ENCODE assay signal across 11 cellular contexts in the genomic region with DNA sequence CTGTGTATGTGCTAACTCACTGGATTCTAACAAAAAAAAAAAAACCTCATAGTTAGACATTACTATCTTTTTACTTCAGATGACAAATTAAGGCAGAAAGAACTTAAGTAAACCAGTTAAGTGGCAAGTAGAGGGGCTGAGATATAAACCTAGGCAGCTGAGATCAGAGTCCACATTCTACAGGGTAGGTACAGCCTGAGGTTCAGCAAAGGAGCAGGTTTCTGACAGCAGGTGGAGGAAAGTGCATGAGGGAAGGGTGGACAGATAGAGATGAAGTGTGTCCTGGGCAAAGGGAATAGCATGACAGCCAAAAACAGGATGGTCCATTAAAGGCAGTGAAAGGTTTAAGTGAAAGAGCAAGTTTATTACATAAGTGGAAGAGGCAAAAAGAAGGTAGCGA.
DNase-seq lines count a peak whose midpoint lies in the region; ATAC-seq and TF ChIP-seq lines count a peak whose summit lies in the region.
"Had no signal": no experiment of that assay in that cellular context is flagged by ENCODE, and none has a peak within 500 bp of the region (broad histone marks: within the 10 kb centered on the region; RNA-seq: fewer than 3 reads in every experiment).

No MANE protein-coding gene starts in this region.

- H3K27ac Mint-ChIP-seq in stimulated activated naive CD8-positive, alpha-beta T cell treated with anti-CD3 and anti-CD28 coated beads, Interleukin-15, Interleukin-2, amounts not matched to agents 100 ng/mL and 50 ng/mL, for 24 hours: peak overlapping the region; percentile 56
- H3K27ac Mint-ChIP-seq in stimulated activated naive CD8-positive, alpha-beta T cell treated with anti-CD3 and anti-CD28 coated beads, Interleukin-15, amount 100 ng/mL, for 72 hours: no peak overlapping the region
- peak overlapping the region; percentile 22 to 27 (median 26) for H3K27ac Mint-ChIP-seq in nephron
- H3K27ac Mint-ChIP-seq in naive thymus-derived CD8-positive, alpha-beta T cell: peak overlapping the region in 1 of 10 donors; percentile 21
- H3K27ac Mint-ChIP-seq: B cell; CD4-positive, alpha-beta T cell had no signal

- H3K4me3 ChIP-seq in lower leg skin (ENCODE audit: low read depth, poor library complexity, severe bottlenecking): no peak overlapping the region
- H3K4me3 ChIP-seq: HAP-1 had no signal

- no peak for TF ChIP-seq POLR2A in lower leg skin (IDR thresholded peaks at IDR 0.05)

- no peak for DNase-seq in stimulated activated naive CD8-positive, alpha-beta T cell treated with anti-CD3 and anti-CD28 coated beads, Interleukin-15, amount 100 ng/mL, for 72 hours
- no peak for DNase-seq in left lobe of liver (ENCODE audit: low spot score)
- DNase-seq in DMS53 (lab: John Stamatoyannopoulos, UW): no peak
- DNase-seq in COLO829 (ENCODE audit: low spot score): no peak
- DNase-seq in naive thymus-derived CD8-positive, alpha-beta T cell: no peak
- no peak for DNase-seq in lower leg skin (ENCODE audit: low spot score in 2 of 2)
- DNase-seq: CD4-positive, alpha-beta T cell had no signal

- WGBS in lower leg skin, 2 donors: 17 to 96% methylated on average over 1 of the region's 1 CpG

- TF ChIP-seq CTCF in nephron (IDR thresholded peaks at IDR 0.05; ENCODE audit: unreplicated experiment in 3 of 3) (no peak), lower leg skin (IDR thresholded peaks at IDR 0.05) (no peak)

- no peak overlapping the region for H3K4me3 Mint-ChIP-seq in stimulated activated naive CD8-positive, alpha-beta T cell treated with anti-CD3 and anti-CD28 coated beads, Interleukin-15, Interleukin-2, amounts not matched to agents 100 ng/mL and 50 ng/mL, for 24 hours
- no peak overlapping the region for H3K4me3 Mint-ChIP-seq in stimulated activated naive CD8-positive, alpha-beta T cell treated with anti-CD3 and anti-CD28 coated beads, Interleukin-15, amount 100 ng/mL, for 72 hours
- no peak overlapping the region for H3K4me3 Mint-ChIP-seq in nephron
- H3K4me3 Mint-ChIP-seq in naive thymus-derived CD8-positive, alpha-beta T cell: no peak overlapping the region
- H3K4me3 Mint-ChIP-seq: B cell; CD4-positive, alpha-beta T cell had no signal

- no peak for ATAC-seq in stimulated activated naive CD8-positive, alpha-beta T cell treated with anti-CD3 and anti-CD28 coated beads, Interleukin-15, amount 100 ng/mL, for 72 hours
- ATAC-seq in left lobe of liver: peak; percentile 48
- ATAC-seq in naive thymus-derived CD8-positive, alpha-beta T cell: no peak

- intact Hi-C loops in lower leg skin (cut with DNase I; ENCODE audit: low total_unique reads): no loop called here

- no peaks in the 10 kb centered on the region for H3K9me3 Mint-ChIP-seq in stimulated activated naive CD8-positive, alpha-beta T cell treated with anti-CD3 and anti-CD28 coated beads, Interleukin-15, Interleukin-2, amounts not matched to agents 100 ng/mL and 50 ng/mL, for 24 hours
- no peaks in the 10 kb centered on the region for H3K9me3 Mint-ChIP-seq in stimulated activated naive CD8-positive, alpha-beta T cell treated with anti-CD3 and anti-CD28 coated beads, Interleukin-15, amount 100 ng/mL, for 72 hours
- no peaks in the 10 kb centered on the region for H3K9me3 Mint-ChIP-seq in nephron
- H3K9me3 Mint-ChIP-seq in naive thymus-derived CD8-positive, alpha-beta T cell: no peaks in the 10 kb centered on the region
- H3K9me3 Mint-ChIP-seq: CD4-positive, alpha-beta T cell had no signal

- POLR2A ChIA-PET in naive thymus-derived CD8-positive, alpha-beta T cell (lab: Charles Lee): no interaction called here

- H3K27me3 Mint-ChIP-seq in stimulated activated naive CD8-positive, alpha-beta T cell treated with anti-CD3 and anti-CD28 coated beads, Interleukin-15, Interleukin-2, amounts not matched to agents 100 ng/mL and 50 ng/mL, for 24 hours: no peaks in the 10 kb centered on the region
- no peaks in the 10 kb centered on the region for H3K27me3 Mint-ChIP-seq in stimulated activated naive CD8-positive, alpha-beta T cell treated with anti-CD3 and anti-CD28 coated beads, Interleukin-15, amount 100 ng/mL, for 72 hours
- no peaks in the 10 kb centered on the region for H3K27me3 Mint-ChIP-seq in nephron (ENCODE audit: low read depth)
- no peaks in the 10 kb centered on the region for H3K27me3 Mint-ChIP-seq in naive thymus-derived CD8-positive, alpha-beta T cell
- H3K27me3 Mint-ChIP-seq: B cell; CD4-positive, alpha-beta T cell had no signal

- H3K4me1 Mint-ChIP-seq in stimulated activated naive CD8-positive, alpha-beta T cell treated with anti-CD3 and anti-CD28 coated beads, Interleukin-15, Interleukin-2, amounts not matched to agents 100 ng/mL and 50 ng/mL, for 24 hours (ENCODE audit: low read depth): no peaks in the 10 kb centered on the region
- no peaks in the 10 kb centered on the region for H3K4me1 Mint-ChIP-seq in stimulated activated naive CD8-positive, alpha-beta T cell treated with anti-CD3 and anti-CD28 coated beads, Interleukin-15, amount 100 ng/mL, for 72 hours
- peaks cover 18% of the 10 kb centered on the region for H3K4me1 Mint-ChIP-seq in nephron
- no peaks in the 10 kb centered on the region for H3K4me1 Mint-ChIP-seq in naive thymus-derived CD8-positive, alpha-beta T cell
- H3K4me1 Mint-ChIP-seq: B cell had no signal

- H3K36me3 Mint-ChIP-seq in stimulated activated naive CD8-positive, alpha-beta T cell treated with anti-CD3 and anti-CD28 coated beads, Interleukin-15, Interleukin-2, amounts not matched to agents 100 ng/mL and 50 ng/mL, for 24 hours (ENCODE audit: low read depth): no peaks in the 10 kb centered on the region
- no peaks in the 10 kb centered on the region for H3K36me3 Mint-ChIP-seq in nephron (ENCODE audit: low read depth)
- H3K36me3 Mint-ChIP-seq in naive thymus-derived CD8-positive, alpha-beta T cell: peaks cover 0 to 1% (median 0%) of the 10 kb centered on the region in 3 donors

Comparison
In these comparisons a context has a peak if more than half of its experiments do, and no peak if none do; other contexts are left out.
1. H3K27ac Mint-ChIP-seq: peak in stimulated activated naive CD8-positive, alpha-beta T cell treated with anti-CD3 and anti-CD28 coated beads, Interleukin-15, Interleukin-2, amounts not matched to agents 100 ng/mL and 50 ng/mL, for 24 hours (single experiment) and nephron (3 of 3); none in stimulated activated naive CD8-positive, alpha-beta T cell treated with anti-CD3 and anti-CD28 coated beads, Interleukin-15, amount 100 ng/mL, for 72 hours (0 of 2).